ENCODE assay signal across 2 cellular contexts in the genomic region with DNA sequence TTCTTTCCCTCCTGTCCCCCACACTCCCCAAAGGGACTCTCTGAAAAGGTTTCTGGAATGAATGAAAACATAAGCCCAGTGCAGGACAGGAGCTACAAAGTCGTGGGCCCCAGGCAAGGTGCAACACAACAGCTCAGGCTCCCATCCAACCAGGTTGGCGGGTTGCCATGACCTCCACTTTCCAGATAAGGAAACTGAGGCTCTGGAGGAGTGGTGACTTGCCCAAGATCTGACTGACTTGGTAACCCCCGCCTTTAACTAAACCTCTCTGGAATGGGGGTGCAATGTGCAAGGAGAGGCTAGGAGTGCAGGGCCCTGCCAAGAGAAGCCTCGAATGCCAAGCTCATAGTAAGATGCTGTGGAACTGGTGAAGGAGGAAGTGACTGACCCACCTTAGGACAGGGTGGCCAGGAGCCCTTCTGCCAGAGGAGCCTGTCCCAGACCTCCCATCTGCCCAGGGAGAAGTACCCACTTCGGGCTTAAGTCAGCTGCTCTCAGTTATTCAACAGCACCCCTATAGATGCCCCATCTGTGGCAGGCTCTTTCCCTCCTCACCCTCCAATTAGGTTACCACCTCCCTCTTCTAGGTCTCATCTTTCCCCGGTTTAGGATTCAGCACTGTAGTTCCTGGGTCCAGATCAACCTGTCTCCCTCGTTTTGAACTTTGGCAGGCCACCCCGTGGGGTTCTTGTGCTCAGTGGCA.
TF ChIP-seq lines count a peak whose summit lies in the region.

No MANE protein-coding gene starts in this region.

TF ChIP-seq in SK-N-SH, 30 proteins besides CTCF, POLR2A, EP300 and RAD21:
- no peak for TF ChIP-seq EZH2phosphoT487 (IDR thresholded peaks at IDR 0.05; ENCODE audit: borderline replicate concordance, low read depth)
- no peak for TF ChIP-seq RCOR1 (IDR thresholded peaks at IDR 0.05; ENCODE audit: low read length)
- TF ChIP-seq, protein P1, sequence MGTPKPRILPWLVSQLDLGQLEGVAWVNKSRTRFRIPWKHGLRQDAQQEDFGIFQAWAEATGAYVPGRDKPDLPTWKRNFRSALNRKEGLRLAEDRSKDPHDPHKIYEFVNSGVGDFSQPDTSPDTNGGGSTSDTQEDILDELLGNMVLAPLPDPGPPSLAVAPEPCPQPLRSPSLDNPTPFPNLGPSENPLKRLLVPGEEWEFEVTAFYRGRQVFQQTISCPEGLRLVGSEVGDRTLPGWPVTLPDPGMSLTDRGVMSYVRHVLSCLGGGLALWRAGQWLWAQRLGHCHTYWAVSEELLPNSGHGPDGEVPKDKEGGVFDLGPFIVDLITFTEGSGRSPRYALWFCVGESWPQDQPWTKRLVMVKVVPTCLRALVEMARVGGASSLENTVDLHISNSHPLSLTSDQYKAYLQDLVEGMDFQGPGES (IDR thresholded peaks at IDR 0.05; ENCODE audit: low read depth, low read length): no peak
- no peak for TF ChIP-seq MEF2A (IDR thresholded peaks at IDR 0.05; ENCODE audit: borderline replicate concordance, low read depth)
- no peak for TF ChIP-seq GATA2 (CRISPR knock-in tag; IDR thresholded peaks at IDR 0.05)
- no peak for TF ChIP-seq SMC3 (IDR thresholded peaks at IDR 0.05; ENCODE audit: low read depth, low read length)
- no peak for TF ChIP-seq FOSL2 (IDR thresholded peaks at IDR 0.05; ENCODE audit: borderline replicate concordance, low read depth)
- TF ChIP-seq POLR2AphosphoS5 (IDR thresholded peaks at IDR 0.05; ENCODE audit: low read depth, low read length): no peak
- no peak for TF ChIP-seq NRF1 (IDR thresholded peaks at IDR 0.05; ENCODE audit: low read depth, low read length)
- no peak for TF ChIP-seq FOXM1 (IDR thresholded peaks at IDR 0.05; ENCODE audit: low read depth)
- TF ChIP-seq SIN3A (IDR thresholded peaks at IDR 0.05; ENCODE audit: borderline replicate concordance, low read depth, low read length): no peak
- TF ChIP-seq, protein P2, sequence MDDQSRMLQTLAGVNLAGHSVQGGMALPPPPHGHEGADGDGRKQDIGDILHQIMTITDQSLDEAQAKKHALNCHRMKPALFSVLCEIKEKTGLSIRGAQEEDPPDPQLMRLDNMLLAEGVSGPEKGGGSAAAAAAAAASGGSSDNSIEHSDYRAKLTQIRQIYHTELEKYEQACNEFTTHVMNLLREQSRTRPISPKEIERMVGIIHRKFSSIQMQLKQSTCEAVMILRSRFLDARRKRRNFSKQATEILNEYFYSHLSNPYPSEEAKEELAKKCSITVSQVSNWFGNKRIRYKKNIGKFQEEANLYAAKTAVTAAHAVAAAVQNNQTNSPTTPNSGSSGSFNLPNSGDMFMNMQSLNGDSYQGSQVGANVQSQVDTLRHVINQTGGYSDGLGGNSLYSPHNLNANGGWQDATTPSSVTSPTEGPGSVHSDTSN (IDR thresholded peaks at IDR 0.05): no peak
- TF ChIP-seq TCF12 (IDR thresholded peaks at IDR 0.05): no peak
- no peak for TF ChIP-seq TAF1 (IDR thresholded peaks at IDR 0.05; ENCODE audit: borderline replicate concordance, low read depth, low read length)

TF ChIP-seq in SK-N-SH treated with all-trans-retinoic acid at 6 μM for 48 hours, 23 proteins besides CTCF, POLR2A, EP300 and RAD21:
- TF ChIP-seq TSHZ2 (CRISPR knock-in tag; IDR thresholded peaks at IDR 0.05) (no peak), ARNTL (CRISPR knock-in tag; IDR thresholded peaks at IDR 0.05; ENCODE audit: borderline replicate concordance, low read depth) (no peak), ZC3H10 (CRISPR knock-in tag; IDR thresholded peaks at IDR 0.05) (no peak)
TF ChIP-seq in SK-N-SH treated with all-trans-retinoic acid at 6 μM for 48 hours: peak in this region for 0.
